In genomic region chr2:128412181-128412871, GRCh38 we compare ENCODE assay signal across 26 cellular contexts.
A peak's percentile ranks its signal among the peaks of the same experiment; 100 is the strongest.
DNase-seq lines count a peak whose midpoint lies in the region; ATAC-seq, FAIRE-seq and TF ChIP-seq lines count a peak whose summit lies in the region.
"Had no signal": no experiment of that assay in that cellular context is flagged by ENCODE, and none has a peak within 500 bp of the region (broad histone marks: within the 10 kb centered on the region; RNA-seq: fewer than 3 reads in every experiment).

No MANE protein-coding gene starts in this region.

- TF ChIP-seq POLR2A in vagina (IDR thresholded peaks at IDR 0.05): no peak

- H3K4me2 ChIP-seq in astrocyte (ENCODE audit: low read length): no peak overlapping the region
- H3K4me2 ChIP-seq: GM23338 had no signal

- peaks cover 19% of the 10 kb centered on the region for H3K27me3 Mint-ChIP-seq in astrocyte (ENCODE audit: low read depth, unreplicated experiment)
- H3K27me3 Mint-ChIP-seq in activated T-cell treated with anti-CD3 and anti-CD28 coated beads, Interleukin-2, amount 50 U/mL, for 24 hours: peaks cover 7% of the 10 kb centered on the region
- H3K27me3 Mint-ChIP-seq: stimulated activated naive CD8-positive, alpha-beta T cell treated with anti-CD3 and anti-CD28 coated beads, Interleukin-15, Interleukin-2, amounts not matched to agents 100 ng/mL and 50 ng/mL, for 24 hours; type B pancreatic cell had no signal

- no peak for ATAC-seq in left ventricle myocardium superior
- ATAC-seq: foreskin keratinocyte, GM23338, lower lobe of right lung had no signal

- H3K4me1 ChIP-seq in right atrium auricular region: no peaks in the 10 kb centered on the region
- peaks cover 14% of the 10 kb centered on the region for H3K4me1 ChIP-seq in astrocyte (ENCODE audit: insufficient read depth, low read length)
- H3K4me1 ChIP-seq in vagina: peaks cover 15% of the 10 kb centered on the region
- H3K4me1 ChIP-seq: lower lobe of right lung had no signal

- peaks cover 3% of the 10 kb centered on the region for H3K9me3 Mint-ChIP-seq in astrocyte (ENCODE audit: unreplicated experiment)
- H3K9me3 Mint-ChIP-seq in activated T-cell treated with anti-CD3 and anti-CD28 coated beads, Interleukin-2, amount 50 U/mL, for 24 hours: no peaks in the 10 kb centered on the region
- H3K9me3 Mint-ChIP-seq: stimulated activated naive CD8-positive, alpha-beta T cell treated with anti-CD3 and anti-CD28 coated beads, Interleukin-15, Interleukin-2, amounts not matched to agents 100 ng/mL and 50 ng/mL, for 24 hours; type B pancreatic cell had no signal

- H3K27me3 ChIP-seq in right atrium auricular region: no peaks in the 10 kb centered on the region
- no peaks in the 10 kb centered on the region for H3K27me3 ChIP-seq in astrocyte (ENCODE audit: insufficient read depth, low read length)
- no peaks in the 10 kb centered on the region for H3K27me3 ChIP-seq in vagina
- H3K27me3 ChIP-seq: foreskin keratinocyte, MG63 had no signal

- DNase-seq in right atrium auricular region (ENCODE audit: low spot score) (peak; percentile 46), left ventricle myocardium superior (no peak), astrocyte (ENCODE audit: low read depth) (peak; percentile 14), mesenteric fat pad (ENCODE audit: low spot score) (peak; percentile 64), vagina (ENCODE audit: extremely low spot score in 2 of 2) (peak; percentile 69 to 72), NK-92 (lab: John Stamatoyannopoulos, UW; ENCODE audit: unreplicated experiment) (no peak)
- no peak for DNase-seq in activated T-cell treated with anti-CD3 and anti-CD28 coated beads, Interleukin-2, amount 50 U/mL, for 24 hours
- DNase-seq in NK-92 treated with Interleukin-12 subunit alpha and Interleukin-12 subunit beta, amount 100 ng/mL, for 24 hours (lab: John Stamatoyannopoulos, UW): no peak
- DNase-seq: activated CD4-positive, CD25-positive, alpha-beta regulatory T cell; activated naive CD4-positive, alpha-beta T cell treated with anti-CD3 and anti-CD28 coated beads, Interleukin-2, amount 50 U/mL, for 16 hours; anterior cingulate cortex; C1 segment of cervical spinal cord; central memory CD4-positive, alpha-beta T cell; erythroblast; foreskin keratinocyte; hippocampal formation; lower lobe of right lung; MG63; NCI-H526 treated with DMSO at 0.1 percent for 48 hours; small intestine; stimulated activated CD4-positive, alpha-beta T cell treated with anti-CD3 and anti-CD28 coated beads, Interleukin-4, amount 100 ng/mL, for 1 hour had no signal

- no peak overlapping the region for H3K4me3 ChIP-seq in right atrium auricular region
- H3K4me3 ChIP-seq in astrocyte (ENCODE audit: insufficient read depth, low read depth, low read length): no peak overlapping the region
- H3K4me3 ChIP-seq in vagina: no peak overlapping the region
- H3K4me3 ChIP-seq: GM23338, lower lobe of right lung, MG63 had no signal

- no peak overlapping the region for H3K9ac ChIP-seq in astrocyte (ENCODE audit: low read length)

- no peaks in the 10 kb centered on the region for H3K36me3 Mint-ChIP-seq in astrocyte (ENCODE audit: low read depth, unreplicated experiment)
- H3K36me3 Mint-ChIP-seq in activated T-cell treated with anti-CD3 and anti-CD28 coated beads, Interleukin-2, amount 50 U/mL, for 24 hours (ENCODE audit: low read depth): no peaks in the 10 kb centered on the region

- no peak overlapping the region for H3K27ac Mint-ChIP-seq in astrocyte (ENCODE audit: unreplicated experiment)
- H3K27ac Mint-ChIP-seq in activated T-cell treated with anti-CD3 and anti-CD28 coated beads, Interleukin-2, amount 50 U/mL, for 24 hours: no peak overlapping the region
- H3K27ac Mint-ChIP-seq: GM23338; stimulated activated naive CD8-positive, alpha-beta T cell treated with anti-CD3 and anti-CD28 coated beads, Interleukin-15, Interleukin-2, amounts not matched to agents 100 ng/mL and 50 ng/mL, for 24 hours; type B pancreatic cell had no signal

- H3K36me3 ChIP-seq in right atrium auricular region (no peaks in the 10 kb centered on the region), astrocyte (ENCODE audit: insufficient read depth, low read length) (no peaks in the 10 kb centered on the region), vagina (no peaks in the 10 kb centered on the region)
- H3K36me3 ChIP-seq: lower lobe of right lung, MG63 had no signal

- FAIRE-seq in astrocyte (lab: Jason Lieb, UNC): no peak
- FAIRE-seq: islet of Langerhans, small intestine had no signal

- H3K9me3 ChIP-seq in right atrium auricular region (no peaks in the 10 kb centered on the region), astrocyte (ENCODE audit: insufficient read depth, low read depth, low read length) (peaks cover 5% of the 10 kb centered on the region), vagina (no peaks in the 10 kb centered on the region)
- H3K9me3 ChIP-seq: lower lobe of right lung, MG63 had no signal

- H2AFZ ChIP-seq in astrocyte (ENCODE audit: low read depth, low read length): no peak overlapping the region
- H2AFZ ChIP-seq: GM23338 had no signal

- H3K79me2 ChIP-seq in astrocyte (ENCODE audit: insufficient read depth, low read length): no peaks in the 10 kb centered on the region

- no peak overlapping the region for H3K4me3 Mint-ChIP-seq in astrocyte (ENCODE audit: unreplicated experiment)
- H3K4me3 Mint-ChIP-seq in activated T-cell treated with anti-CD3 and anti-CD28 coated beads, Interleukin-2, amount 50 U/mL, for 24 hours: no peak overlapping the region
- H3K4me3 Mint-ChIP-seq: GM23338; stimulated activated naive CD8-positive, alpha-beta T cell treated with anti-CD3 and anti-CD28 coated beads, Interleukin-15, Interleukin-2, amounts not matched to agents 100 ng/mL and 50 ng/mL, for 24 hours; type B pancreatic cell had no signal

- H3K27ac ChIP-seq in right atrium auricular region (no peak overlapping the region), astrocyte (ENCODE audit: low read depth, low read length) (no peak overlapping the region), vagina (no peak overlapping the region)
- H3K27ac ChIP-seq: foreskin keratinocyte, HL-60, lower lobe of right lung had no signal

- intact Hi-C loops in left ventricle myocardium superior (cut with micrococcal nuclease) (no loop called here), vagina (cut with DNase I) (no loop called here)

- no peak for TF ChIP-seq CTCF in right atrium auricular region (IDR thresholded peaks at IDR 0.05)
- TF ChIP-seq CTCF in astrocyte (IDR thresholded peaks at IDR 0.05; ENCODE audit: insufficient read depth, low read depth, low read length): no peak
- TF ChIP-seq CTCF in vagina (IDR thresholded peaks at IDR 0.05): no peak

- peaks cover 19% of the 10 kb centered on the region for H3K4me1 Mint-ChIP-seq in astrocyte (ENCODE audit: low read depth, unreplicated experiment)
- H3K4me1 Mint-ChIP-seq in activated T-cell treated with anti-CD3 and anti-CD28 coated beads, Interleukin-2, amount 50 U/mL, for 24 hours (ENCODE audit: low read depth): no peaks in the 10 kb centered on the region

- no peaks in the 10 kb centered on the region for H4K20me1 ChIP-seq in astrocyte (ENCODE audit: insufficient read depth, low read length)

Comparison
In these comparisons a context has a peak if more than half of its experiments do, and no peak if none do; other contexts are left out.
1. DNase-seq: peak in right atrium auricular region (single experiment), astrocyte (single experiment), mesenteric fat pad (single experiment) and vagina (2 of 2); none in left ventricle myocardium superior (single experiment), activated T-cell treated with anti-CD3 and anti-CD28 coated beads, Interleukin-2, amount 50 U/mL, for 24 hours (single experiment), NK-92 (single experiment) and NK-92 treated with Interleukin-12 subunit alpha and Interleukin-12 subunit beta, amount 100 ng/mL, for 24 hours (single experiment).